In genomic region chr10:1287493-1288480, GRCh38 we compare ENCODE assay signal across 1 cellular context.
TF ChIP-seq lines count a peak whose summit lies in the region.

No MANE protein-coding gene starts in this region.

TF ChIP-seq in GM12878, 131 proteins besides CTCF, POLR2A, EP300 and RAD21:
- no peak for TF ChIP-seq IRF5 (IDR thresholded peaks at IDR 0.05; ENCODE audit: borderline replicate concordance)
- 0 out of 2 replicates have a peak, but pooled peaks have one; percentile 31 for TF ChIP-seq RAD51 (IDR thresholded peaks at IDR 0.05)
- 0 out of 2 replicates have a peak, but pooled peaks have one; percentile 13 for TF ChIP-seq JUNB (IDR thresholded peaks at IDR 0.05)
